17 cellular contexts compared by ENCODE assay signal in genomic region chr3:151351648-151352047, GRCh38. TPM values are rescaled to one million over a fixed set of nuclear protein-coding genes. Genes with fewer than 3 reads are reported as not detected.
DNase-seq lines count a peak whose midpoint lies in the region; ATAC-seq lines count a peak whose summit lies in the region.
"Had no signal": no experiment of that assay in that cellular context is flagged by ENCODE, and none has a peak within 500 bp of the region (broad histone marks: within the 10 kb centered on the region; RNA-seq: fewer than 3 reads in every experiment).

No MANE protein-coding gene starts in this region.

- H3K27ac ChIP-seq in SJCRH30: no peak overlapping the region
- H3K27ac ChIP-seq: cardiac muscle cell had no signal

- no peaks in the 10 kb centered on the region for H3K36me3 ChIP-seq in SJCRH30

- H3K9me3 ChIP-seq in SJCRH30 (replicated peaks): no peaks in the 10 kb centered on the region

- ATAC-seq in GM18907 (IDR thresholded peaks at IDR 0.05; ENCODE audit: unreplicated experiment) (peak; percentile 25), GM21528 (IDR thresholded peaks at IDR 0.05; ENCODE audit: low FRiP score, unreplicated experiment) (peak; percentile 15), HG03135 (IDR thresholded peaks at IDR 0.05; ENCODE audit: unreplicated experiment) (peak; percentile 27), HG03139 (IDR thresholded peaks at IDR 0.05; ENCODE audit: unreplicated experiment) (no peak)
- ATAC-seq: activated CD4-positive, alpha-beta T cell treated with anti-CD3 and anti-CD28 coated beads for 36 hours had no signal

- H3K4me1 ChIP-seq in SJCRH30: no peaks in the 10 kb centered on the region

- H3K4me3 ChIP-seq in SJCRH30: no peak overlapping the region
- H3K4me3 ChIP-seq: cardiac muscle cell had no signal

- peak; percentile 50 for DNase-seq in medulla oblongata (ENCODE audit: extremely low spot score)
- DNase-seq in SJCRH30: no peak
- DNase-seq in middle frontal gyrus (ENCODE audit: extremely low spot score, low spot score): no peak
- no peak for DNase-seq in anterior cingulate cortex (lab: John Stamatoyannopoulos, UW)
- DNase-seq: activated CD4-positive, alpha-beta T cell treated with anti-CD3 and anti-CD28 coated beads for 36 hours; NCI-H1105 treated with DMSO at 0.1 percent for 48 hours; retina; stimulated activated CD4-positive, alpha-beta T cell treated with anti-CD3 and anti-CD28 coated beads, Interleukin-4, amount 100 ng/mL, for 1 hour had no signal

- no peaks in the 10 kb centered on the region for H3K27me3 ChIP-seq in SJCRH30
- H3K27me3 ChIP-seq: cardiac muscle cell had no signal

RNA-seq across cellular contexts. Expression of gene P2RY13, which starts 22.3 kb away (rescaled TPM):
- not detected in 2 replicates for total RNA-seq in SJCRH30 (2014; rRNA removed; shearing (Covaris generic))
- total RNA-seq: activated CD4-positive, alpha-beta T cell treated with anti-CD3 and anti-CD28 coated beads for 36 hours; cardiac muscle cell; epithelial cell of proximal tubule; HT1080; SK-MEL-5 had no signal

RNA-seq across cellular contexts. Expression of gene P2RY12, which starts 32.9 kb away (rescaled TPM):
- not detected in 2 replicates for total RNA-seq in SJCRH30 (2014; rRNA removed; shearing (Covaris generic))
- total RNA-seq: activated CD4-positive, alpha-beta T cell treated with anti-CD3 and anti-CD28 coated beads for 36 hours; cardiac muscle cell; epithelial cell of proximal tubule; HT1080; SK-MEL-5 had no signal

RNA-seq across cellular contexts. Expression of gene GPR87, which starts 35.0 kb away (rescaled TPM):
- not detected in 2 replicates for total RNA-seq in SJCRH30 (2014; rRNA removed; shearing (Covaris generic))
- total RNA-seq: cardiac muscle cell, mesenteric fat pad, SK-MEL-5 had no signal
